In genomic region chr17:27879987-27880608, GRCh38 we compare ENCODE assay signal across 8 cellular contexts. TPM values are rescaled to one million over a fixed set of nuclear protein-coding genes. Genes with fewer than 3 reads are reported as not detected.
A peak's percentile ranks its signal among the peaks of the same experiment; 100 is the strongest.
DNase-seq lines count a peak whose midpoint lies in the region; ATAC-seq and TF ChIP-seq lines count a peak whose summit lies in the region.

No MANE protein-coding gene starts in this region.

- ATAC-seq in activated T-cell treated with anti-CD3 and anti-CD28 coated beads, Interleukin-2, amount 50 U/mL, for 4 hours: peak; percentile 86 to 87

- no peaks in the 10 kb centered on the region for H3K36me3 Mint-ChIP-seq in activated T-cell treated with anti-CD3 and anti-CD28 coated beads, Interleukin-2, amount 50 U/mL, for 4 hours (ENCODE audit: insufficient read depth)
- no peaks in the 10 kb centered on the region for H3K36me3 Mint-ChIP-seq in nephron progenitor cell (ENCODE audit: low read depth)

- DNase-seq in NCI-H1417 (lab: John Stamatoyannopoulos, UW) (peak; percentile 71 to 89 (median 73)), NCI-H1417 treated with DMSO at 0.1 percent for 48 hours (lab: John Stamatoyannopoulos, UW) (no peak), HT1080 (ENCODE audit: low read depth) (peak; percentile 65), Peyer's patch (peak; percentile 58 to 89 (median 82)), fibroblast of gingiva (ENCODE audit: low read depth) (peak; percentile 38), nephron progenitor cell (peak; percentile 77), stromal cell of bone marrow (ENCODE audit: low read depth) (peak; percentile 28)
- peak; percentile 51 for DNase-seq in activated T-cell treated with anti-CD3 and anti-CD28 coated beads, Interleukin-2, amount 50 U/mL, for 4 hours

- no peaks in the 10 kb centered on the region for H3K36me3 ChIP-seq in Peyer's patch

- peak; percentile 30 to 93 (median 83) for TF ChIP-seq CTCF in Peyer's patch (IDR thresholded peaks at IDR 0.05)
- TF ChIP-seq CTCF in nephron progenitor cell (IDR thresholded peaks at IDR 0.05): peak; percentile 87

- H3K9me3 ChIP-seq in Peyer's patch: no peaks in the 10 kb centered on the region

- H3K27ac ChIP-seq in Peyer's patch: no peak overlapping the region

- H3K9me3 Mint-ChIP-seq in activated T-cell treated with anti-CD3 and anti-CD28 coated beads, Interleukin-2, amount 50 U/mL, for 4 hours: no peaks in the 10 kb centered on the region
- H3K9me3 Mint-ChIP-seq in nephron progenitor cell: no peaks in the 10 kb centered on the region

- H3K4me3 ChIP-seq in Peyer's patch: no peak overlapping the region

- no peaks in the 10 kb centered on the region for H3K27me3 ChIP-seq in Peyer's patch

- TF ChIP-seq POLR2A in Peyer's patch (IDR thresholded peaks at IDR 0.05): no peak

- peaks cover 17% of the 10 kb centered on the region for H3K4me1 Mint-ChIP-seq in activated T-cell treated with anti-CD3 and anti-CD28 coated beads, Interleukin-2, amount 50 U/mL, for 4 hours (ENCODE audit: low read depth)
- H3K4me1 Mint-ChIP-seq in nephron progenitor cell: peaks cover 5% of the 10 kb centered on the region

- H3K27ac Mint-ChIP-seq in nephron progenitor cell: peak overlapping the region; percentile 25

- peaks cover 0 to 5% (median 0%) of the 10 kb centered on the region in 4 donors for H3K4me1 ChIP-seq in Peyer's patch

- H3K4me3 Mint-ChIP-seq in activated T-cell treated with anti-CD3 and anti-CD28 coated beads, Interleukin-2, amount 50 U/mL, for 4 hours: no peak overlapping the region
- no peak overlapping the region for H3K4me3 Mint-ChIP-seq in nephron progenitor cell

- no peaks in the 10 kb centered on the region for H3K27me3 Mint-ChIP-seq in activated T-cell treated with anti-CD3 and anti-CD28 coated beads, Interleukin-2, amount 50 U/mL, for 4 hours (ENCODE audit: low read depth)
- H3K27me3 Mint-ChIP-seq in nephron progenitor cell (ENCODE audit: low read depth, poor library complexity): no peaks in the 10 kb centered on the region

RNA-seq across cellular contexts. Expression of gene LYRM9, which starts 13.1 kb away (rescaled TPM):
- total RNA-seq in HT1080 (2014; rRNA removed; shearing (Covaris generic)): 0.16 and 1.2 TPM in 2 replicates
- polyA plus RNA-seq in HT1080 (2015; cell fraction: cytosol; rRNA removed): 3.0 and 4.8 TPM in 2 replicates
- 7.6 and 14.8 TPM in 2 replicates for polyA plus RNA-seq in HT1080 (2015; cell fraction: nucleus; rRNA removed)
- total RNA-seq in Peyer's patch: 10 to 100 TPM; 11.6 to 17.0 (median 15.6) TPM
- 1 to 10 TPM in 1 of 3 donors, under 1 TPM in 2; 0.79 to 1.4 (median 0.91) TPM for total RNA-seq in activated T-cell treated with anti-CD3 and anti-CD28 coated beads, Interleukin-2, amount 50 U/mL, for 4 hours
